ENCODE assay signal across 8 cellular contexts in genomic region chr1:24111998-24112380, GRCh38. TPM values are rescaled to one million over a fixed set of nuclear protein-coding genes. Genes with fewer than 3 reads are reported as not detected.
DNase-seq lines count a peak whose midpoint lies in the region; ATAC-seq and TF ChIP-seq lines count a peak whose summit lies in the region.

TSS of gene MYOM3 (minus strand) at chr1:24112135. CDS start at chr1:24108636, 3,499 bp downstream.

- POLR2A ChIA-PET in Caco-2 (lab: Charles Lee) = no interaction called here

- peak within 1 kb of the TSS in 1 of 3 experiments; percentile 33 for H3K4me3 ChIP-seq in mammary epithelial cell (replicated peaks in 1 of 3; ENCODE audit: insufficient read depth in 1 of 3, low read depth in 2 of 3, low read length in 3 of 3)
- peak within 1 kb of the TSS; percentile 61 to 69 for H3K4me3 ChIP-seq in stomach smooth muscle (ENCODE audit: low read length in 2 of 2)
- no peak within 1 kb of the TSS for H3K4me3 ChIP-seq in Caco-2 (ENCODE audit: low read depth, low read length)

- no peaks in the 10 kb centered on the region for H3K79me2 ChIP-seq in mammary epithelial cell (ENCODE audit: insufficient read depth, low read length)

- H3K4me2 ChIP-seq in mammary epithelial cell (ENCODE audit: insufficient read depth, low read depth, low read length) = peak within 1 kb of the TSS; percentile 69

- dilution Hi-C loops in mammary epithelial cell (cut with HindIII; ENCODE audit: low sequenced_read_pairs) = no loop called here

- H2AFZ ChIP-seq in mammary epithelial cell (ENCODE audit: low read depth, low read length) = peak within 1 kb of the TSS; percentile 91

- H3K27me3 Mint-ChIP-seq in Caco-2 (ENCODE audit: insufficient read depth, unreplicated experiment) = no peaks in the 10 kb centered on the region

- DNase-seq in NCI-H2227 (lab: John Stamatoyannopoulos, UW; ENCODE audit: unreplicated experiment) = peak; percentile 44
- no peak for DNase-seq in NCI-H2227 treated with DMSO at 0.1 percent for 48 hours (lab: John Stamatoyannopoulos, UW)
- DNase-seq in mammary epithelial cell = no peak
- peak; percentile 57 for DNase-seq in left kidney (ENCODE audit: low read depth, low spot score)
- no peak for DNase-seq in Caco-2
- DNase-seq in activated CD8-positive, alpha-beta memory T cell treated with anti-CD3 and anti-CD28 coated beads, Interleukin-2, amount 50 U/mL, for 48 hours = no peak

- H3K27ac Mint-ChIP-seq in Caco-2 (ENCODE audit: unreplicated experiment) = no peak within 1 kb of the TSS

- H3K4me3 Mint-ChIP-seq in Caco-2 (ENCODE audit: unreplicated experiment) = no peak within 1 kb of the TSS

- intact Hi-C loops in mammary epithelial cell (cut with micrococcal nuclease) = loop anchor here (1.0 to 10.0 kb wide), 6 partner anchors 37 to 307 kb away; partner anchors contain the start of genes GALE and SRSF10
- intact Hi-C loops in Caco-2 (cut with micrococcal nuclease; ENCODE audit: unreplicated experiment) = loop anchor here (1.0 to 2.0 kb wide), 2 partner anchors 41 to 153 kb away; partner anchors contain the start of gene PNRC2

- no peaks in the 10 kb centered on the region for H4K20me1 ChIP-seq in mammary epithelial cell (ENCODE audit: insufficient read depth, low read length)

- no peaks in the 10 kb centered on the region for H3K9me3 ChIP-seq in mammary epithelial cell (replicated peaks; ENCODE audit: insufficient read depth, low read length)
- H3K9me3 ChIP-seq in stomach smooth muscle (ENCODE audit: control insufficient read depth in 2 of 2, low read length in 2 of 2) = no peaks in the 10 kb centered on the region
- H3K9me3 ChIP-seq in Caco-2 = no peaks in the 10 kb centered on the region

- H3K9me3 Mint-ChIP-seq in Caco-2 (ENCODE audit: unreplicated experiment) = no peaks in the 10 kb centered on the region

- H3K27ac ChIP-seq in mammary epithelial cell (ENCODE audit: insufficient read depth, low read depth, low read length) (peak within 1 kb of the TSS; percentile 55), stomach smooth muscle (ENCODE audit: low read length) (no peak within 1 kb of the TSS)

- CTCF ChIA-PET in mammary epithelial cell (lab: Charles Lee; ENCODE audit: low non-redundant PET) (interaction anchor here (0.6 to 1.0 kb wide), 2 partner anchors 41 to 156 kb away, joined by 3 to 4 read pairs; no protein-coding TSS in a partner anchor), Caco-2 (lab: Charles Lee) (interaction anchor here (1.0 to 1.2 kb wide), 2 partner anchors 8 to 41 kb away, joined by 4 to 10 read pairs; no protein-coding TSS in a partner anchor)

- H3K4me1 ChIP-seq in mammary epithelial cell (ENCODE audit: insufficient read depth, low read length) = peaks cover 36% of the 10 kb centered on the region
- peaks cover 8% of the 10 kb centered on the region for H3K4me1 ChIP-seq in stomach smooth muscle (ENCODE audit: control insufficient read depth, insufficient read depth, low read length)
- 0 out of 2 replicates have a peak, but pooled peaks cover 5% of the 10 kb centered on the region for H3K4me1 ChIP-seq in Caco-2

- WGBS in mammary epithelial cell (ENCODE audit: low coverage, missing lambda C conversion rate) = 14% methylated on average over 13 of the region's 14 CpGs

- H3K4me1 Mint-ChIP-seq in Caco-2 (ENCODE audit: low read depth, unreplicated experiment) = no peaks in the 10 kb centered on the region

- H3K9ac ChIP-seq in mammary epithelial cell (ENCODE audit: insufficient read depth, low read length) (peak within 1 kb of the TSS; percentile 51), stomach smooth muscle (ENCODE audit: low read length in 2 of 2) (no peak within 1 kb of the TSS)

- no peak for ATAC-seq in GM18519 (IDR thresholded peaks at IDR 0.05; ENCODE audit: low FRiP score, unreplicated experiment)

- TF ChIP-seq CTCF in mammary epithelial cell (conservative IDR thresholded peaks at IDR 0.05 in 1 of 2, IDR thresholded peaks at IDR 0.05 in 1 of 2; ENCODE audit: extremely low read depth in 1 of 2, insufficient read depth in 1 of 2, low read depth in 1 of 2, low read length in 2 of 2) (no peak), Caco-2 (IDR thresholded peaks at IDR 0.05; ENCODE audit: insufficient read depth in 1 of 2, low read depth in 1 of 2, low read length in 1 of 2, severe bottlenecking in 1 of 2, unreplicated experiment in 1 of 2) (no peak)

- no peaks in the 10 kb centered on the region for H3K36me3 Mint-ChIP-seq in Caco-2 (ENCODE audit: insufficient read depth, unreplicated experiment)

- no peaks in the 10 kb centered on the region for H3K27me3 ChIP-seq in mammary epithelial cell (ENCODE audit: insufficient read depth, low read length)
- H3K27me3 ChIP-seq in stomach smooth muscle (ENCODE audit: control insufficient read depth in 1 of 2, insufficient read depth in 2 of 2, low read length in 2 of 2) = peaks cover 0 to 3% of the 10 kb centered on the region in 2 donors
- no peaks in the 10 kb centered on the region for H3K27me3 ChIP-seq in Caco-2 (replicated peaks; ENCODE audit: control insufficient read depth, insufficient read depth, low read length)

- in situ Hi-C loops in mammary epithelial cell (cut with MboI; ENCODE audit: low sequenced_read_pairs in 2 of 2) = no loop called here

- H3K36me3 ChIP-seq in mammary epithelial cell (ENCODE audit: insufficient read depth, low read length) = no peaks in the 10 kb centered on the region
- H3K36me3 ChIP-seq in stomach smooth muscle (ENCODE audit: control insufficient read depth in 2 of 2, insufficient read depth in 2 of 2, low read length in 2 of 2) = no peaks in the 10 kb centered on the region
- H3K36me3 ChIP-seq in Caco-2 (ENCODE audit: control insufficient read depth, insufficient read depth, low read length) = no peaks in the 10 kb centered on the region

- no TSS peak for BruUV-seq in mammary epithelial cell (replicated peaks; lab: Mats Ljungman, UMichigan)
- no TSS peak for BruUV-seq in Caco-2 (replicated peaks; lab: Mats Ljungman, UMichigan)

RNA-seq across cellular contexts. Expression of gene MYOM3, which starts in this region (rescaled TPM):
- 1 to 10 TPM in 1 of 2 donors, under 1 TPM in 1; 0.54 to 1.8 TPM for total RNA-seq in mammary epithelial cell
- polyA plus RNA-seq in mammary epithelial cell = 0.19 TPM
- 2.0 TPM for polyA minus RNA-seq in mammary epithelial cell
- total RNA-seq in Caco-2 (2022) = not detected in 2 replicates

Comparison
In these comparisons a context has a peak if more than half of its experiments do, and no peak if none do; other contexts are left out.
1. DNase-seq: peak in NCI-H2227 (single experiment) and left kidney (single experiment); none in NCI-H2227 treated with DMSO at 0.1 percent for 48 hours (single experiment), mammary epithelial cell (single experiment), Caco-2 (0 of 2) and activated CD8-positive, alpha-beta memory T cell treated with anti-CD3 and anti-CD28 coated beads, Interleukin-2, amount 50 U/mL, for 48 hours (single experiment).